In genomic region chr1:1630191-1630964, GRCh38 we compare ENCODE assay signal across 8 cellular contexts. TPM values are rescaled to one million over a fixed set of nuclear protein-coding genes. Genes with fewer than 3 reads are reported as not detected.
DNase-seq lines count a peak whose midpoint lies in the region; ATAC-seq lines count a peak whose summit lies in the region.

No MANE protein-coding gene starts in this region.

- no peaks in the 10 kb centered on the region for H3K36me3 Mint-ChIP-seq in naive thymus-derived CD8-positive, alpha-beta T cell

- H3K9me3 Mint-ChIP-seq in naive thymus-derived CD8-positive, alpha-beta T cell = peaks cover 0 to 1% (median 0%) of the 10 kb centered on the region in 9 donors

- H3K27me3 Mint-ChIP-seq in naive thymus-derived CD8-positive, alpha-beta T cell = peaks cover 0 to 4% (median 0%) of the 10 kb centered on the region in 5 donors

- peak overlapping the region; percentile 85 to 94 (median 91) for H3K4me3 Mint-ChIP-seq in naive thymus-derived CD8-positive, alpha-beta T cell

- peak overlapping the region; percentile 83 to 99 (median 95) for H3K27ac Mint-ChIP-seq in naive thymus-derived CD8-positive, alpha-beta T cell

- ATAC-seq in GM19467 (IDR thresholded peaks at IDR 0.05; ENCODE audit: unreplicated experiment) = peak; percentile 56
- ATAC-seq in naive thymus-derived CD8-positive, alpha-beta T cell = peak; percentile 73 to 78
- ATAC-seq in HG03045 (IDR thresholded peaks at IDR 0.05; ENCODE audit: unreplicated experiment) = no peak

- DNase-seq in 8988T = peak; percentile 47
- peak; percentile 60 for DNase-seq in NCI-H1105 (lab: John Stamatoyannopoulos, UW)
- peak; percentile 85 to 89 for DNase-seq in activated CD4-positive, alpha-beta T cell treated with anti-CD3 and anti-CD28 coated beads, Interleukin-2, amount 50 U/mL, for 48 hours
- DNase-seq in effector CD4-positive, alpha-beta T cell = peak; percentile 90
- DNase-seq in naive thymus-derived CD8-positive, alpha-beta T cell = peak; percentile 90 to 97 (median 94)
- DNase-seq in stimulated activated naive CD4-positive, alpha-beta T cell treated with Interleukin-2 at 50 U/mL for 16 hours (lab: John Stamatoyannopoulos, UW) = peak; percentile 90

- POLR2A ChIA-PET in naive thymus-derived CD8-positive, alpha-beta T cell (lab: Charles Lee) = interaction anchor here (0.5 to 8.4 kb wide), 16 partner anchors 14 to 595 kb away, joined by 3 to 246 read pairs (median 5); partner anchors contain the start of genes CCNL2, CDK11A, MIB2 and MRPL20

- H3K4me1 Mint-ChIP-seq in naive thymus-derived CD8-positive, alpha-beta T cell = peaks cover 4 to 12% (median 7%) of the 10 kb centered on the region in 4 donors

RNA-seq across cellular contexts. Expression of gene MMP23B, which starts 1.6 kb away (rescaled TPM):
- 1 to 10 TPM; 3.6 to 6.1 TPM for total RNA-seq in naive thymus-derived CD8-positive, alpha-beta T cell
- polyA plus RNA-seq in naive thymus-derived CD8-positive, alpha-beta T cell = 1 to 10 TPM in 2 of 3 donors, not detected in 1; 1.1 to 2.4 TPM

RNA-seq across cellular contexts. Expression of gene MIB2, which starts 15.1 kb away (rescaled TPM):
- total RNA-seq in naive thymus-derived CD8-positive, alpha-beta T cell = 100 to 1,000 TPM; 109 to 122 TPM
- polyA plus RNA-seq in naive thymus-derived CD8-positive, alpha-beta T cell = 10 to 100 TPM; 23.6 to 31.1 (median 27.2) TPM

RNA-seq across cellular contexts. Expression of gene CDK11B, which starts 28.4 kb away (rescaled TPM):
- total RNA-seq in naive thymus-derived CD8-positive, alpha-beta T cell = 10 to 100 TPM; 43.6 to 44.3 TPM
- 10 to 100 TPM; 11.8 to 19.7 (median 12.7) TPM for polyA plus RNA-seq in naive thymus-derived CD8-positive, alpha-beta T cell

RNA-seq across cellular contexts. Expression of gene FNDC10, which starts 30.4 kb away (rescaled TPM):
- 1 to 10 TPM; 3.7 to 3.8 TPM for total RNA-seq in naive thymus-derived CD8-positive, alpha-beta T cell
- 1 to 10 TPM in 1 of 3 donors, under 1 TPM in 2; 0.75 to 2.4 (median 0.89) TPM for polyA plus RNA-seq in naive thymus-derived CD8-positive, alpha-beta T cell

RNA-seq across cellular contexts. Expression of gene SSU72, which starts 55.7 kb away (rescaled TPM):
- total RNA-seq in naive thymus-derived CD8-positive, alpha-beta T cell = 100 to 1,000 TPM; 158 to 162 TPM
- polyA plus RNA-seq in naive thymus-derived CD8-positive, alpha-beta T cell = 100 to 1,000 TPM; 219 to 290 (median 248) TPM
